ENCODE assay signal across 8 cellular contexts in the genomic region with DNA sequence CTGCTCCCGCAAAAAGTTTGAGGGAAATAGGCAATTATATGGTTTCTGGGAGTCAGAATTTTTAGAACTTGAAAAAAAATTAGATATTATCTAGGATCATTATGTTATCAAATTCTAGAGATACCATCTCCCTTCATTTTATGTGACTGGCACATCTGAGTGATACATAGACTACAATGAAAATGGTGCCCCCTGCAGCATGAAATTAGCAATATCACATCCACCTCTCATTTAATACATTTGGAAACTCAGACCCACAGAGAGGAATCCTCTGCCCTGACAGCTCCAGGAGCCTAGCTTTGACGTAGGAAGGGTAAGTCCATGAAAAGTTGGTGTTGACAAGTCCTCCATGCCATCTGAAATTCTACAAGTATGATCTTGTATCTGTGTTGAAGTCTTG.
DNase-seq lines count a peak whose midpoint lies in the region; ATAC-seq, FAIRE-seq and TF ChIP-seq lines count a peak whose summit lies in the region.

No MANE protein-coding gene starts in this region.

- H3K14ac ChIP-seq in neuronal stem cell (ENCODE audit: low read length): no peak overlapping the region

- peak; percentile 38; the same call in 1 of the 2 replicates for TF ChIP-seq CTCF in GM12874 (IDR thresholded peaks at IDR 0.05; ENCODE audit: insufficient read depth, low read depth, low read length)
- no peak for TF ChIP-seq CTCF in tibial artery (IDR thresholded peaks at IDR 0.05)

- WGBS in neuronal stem cell (ENCODE audit: extremely low coverage in 2 of 2, insufficient read length in 2 of 2, insufficient replicate concordance in 1 of 2), 2 donors: no CpG with 5 or more reads among the region's 2 CpGs

- H3K4me1 ChIP-seq in neuronal stem cell (ENCODE audit: control insufficient read depth in 2 of 2, insufficient read depth in 1 of 2, low read depth in 1 of 2, low read length in 2 of 2) (no peaks in the 10 kb centered on the region), tibial artery (no peaks in the 10 kb centered on the region)

- H2BK15ac ChIP-seq in neuronal stem cell (ENCODE audit: low read length): no peak overlapping the region

- no peak overlapping the region for H2BK12ac ChIP-seq in neuronal stem cell (ENCODE audit: low read length)

- H3K79me1 ChIP-seq in neuronal stem cell (ENCODE audit: low read depth, low read length): no peaks in the 10 kb centered on the region

- H2AK5ac ChIP-seq in neuronal stem cell (ENCODE audit: low read depth, low read length): no peak overlapping the region

- H3K4ac ChIP-seq in neuronal stem cell (ENCODE audit: low read length): no peak overlapping the region

- intact Hi-C loops in tibial artery (cut with DNase I; ENCODE audit: low total_unique reads): no loop called here

- FAIRE-seq in A204.1 (lab: Jason Lieb, UNC): peak; percentile 76

- ATAC-seq in GM18520 (IDR thresholded peaks at IDR 0.05; ENCODE audit: unreplicated experiment) (no peak), HG03175 (IDR thresholded peaks at IDR 0.05; ENCODE audit: unreplicated experiment) (no peak)

- H4K8ac ChIP-seq in neuronal stem cell (ENCODE audit: low read depth, low read length): no peak overlapping the region

- H3K27ac ChIP-seq in neuronal stem cell (replicated peaks; ENCODE audit: low read length): no peak overlapping the region
- no peak overlapping the region for H3K27ac ChIP-seq in tibial artery

- no peak overlapping the region for H4K91ac ChIP-seq in neuronal stem cell (ENCODE audit: low read depth, low read length, poor library complexity)

- DNase-seq in NCI-H1105 (lab: John Stamatoyannopoulos, UW) (peak; percentile 14), astrocyte of the hippocampus (ENCODE audit: low read depth, low spot score) (peak; percentile 57), neuronal stem cell (ENCODE audit: low spot score) (peak; percentile 21), tibial artery (no peak)

- H3K9ac ChIP-seq in neuronal stem cell (ENCODE audit: low read depth, low read length, poor library complexity): no peak overlapping the region

- no peak overlapping the region for H3K23ac ChIP-seq in neuronal stem cell (ENCODE audit: low read depth, low read length, poor library complexity)

- H3K18ac ChIP-seq in neuronal stem cell (ENCODE audit: low read length): no peak overlapping the region

- no peak overlapping the region for H2BK5ac ChIP-seq in neuronal stem cell (ENCODE audit: low read length)

- no peak overlapping the region for H3K4me2 ChIP-seq in neuronal stem cell (ENCODE audit: insufficient read depth, low read length, poor library complexity, severe bottlenecking)

- H3K9me3 ChIP-seq in neuronal stem cell (replicated peaks in 1 of 2; ENCODE audit: control insufficient read depth in 2 of 2, insufficient read depth in 1 of 2, low read depth in 1 of 2, low read length in 2 of 2) (no peaks in the 10 kb centered on the region), tibial artery (no peaks in the 10 kb centered on the region)

- H3K27me3 ChIP-seq in neuronal stem cell (ENCODE audit: control insufficient read depth in 3 of 3, insufficient read depth in 3 of 3, low read depth in 1 of 3, low read length in 3 of 3) (no peaks in the 10 kb centered on the region), tibial artery (no peaks in the 10 kb centered on the region)

- no peak overlapping the region for H3K4me3 ChIP-seq in neuronal stem cell (ENCODE audit: low read length in 2 of 2)
- no peak overlapping the region for H3K4me3 ChIP-seq in tibial artery

- H3K36me3 ChIP-seq in neuronal stem cell (replicated peaks in 1 of 2; ENCODE audit: control insufficient read depth in 2 of 2, insufficient read depth in 2 of 2, low read length in 2 of 2) (no peaks in the 10 kb centered on the region), tibial artery (no peaks in the 10 kb centered on the region)

- no peak overlapping the region for H2AFZ ChIP-seq in neuronal stem cell (ENCODE audit: low read length)

- no peak overlapping the region for H2BK120ac ChIP-seq in neuronal stem cell (ENCODE audit: low read depth, low read length)

Comparison
In these comparisons a context has a peak if more than half of its experiments do, and no peak if none do; other contexts are left out.
1. DNase-seq: peak in NCI-H1105 (single experiment), astrocyte of the hippocampus (single experiment) and neuronal stem cell (single experiment); none in tibial artery (0 of 2).